26 cellular contexts compared by ENCODE assay signal in genomic region chr11:86681039-86681745, GRCh38. TPM values are rescaled to one million over a fixed set of nuclear protein-coding genes. Genes with fewer than 3 reads are reported as not detected.
DNase-seq lines count a peak whose midpoint lies in the region; ATAC-seq and TF ChIP-seq lines count a peak whose summit lies in the region.
"Had no signal": no experiment of that assay in that cellular context is flagged by ENCODE, and none has a peak within 500 bp of the region (broad histone marks: within the 10 kb centered on the region; RNA-seq: fewer than 3 reads in every experiment).

No MANE protein-coding gene starts in this region.

- H3K27me3 ChIP-seq in gastroesophageal sphincter (no peaks in the 10 kb centered on the region), muscle layer of colon (ENCODE audit: control insufficient read depth in 1 of 2, insufficient read depth in 2 of 2, low read length in 2 of 2) (no peaks in the 10 kb centered on the region), skeletal muscle tissue (ENCODE audit: control insufficient read depth in 3 of 3, insufficient read depth in 3 of 3, low read length in 3 of 3) (no peaks in the 10 kb centered on the region)
- no peaks in the 10 kb centered on the region for H3K27me3 ChIP-seq in CD4-positive, alpha-beta T cell (ENCODE audit: control insufficient read depth, insufficient read depth, low read length)
- H3K27me3 ChIP-seq: spleen, tibial nerve had no signal

- CTCF ChIA-PET in CD4-positive, alpha-beta T cell (lab: Charles Lee): no interaction called here

- no peaks in the 10 kb centered on the region for H3K36me3 Mint-ChIP-seq in CD4-positive, alpha-beta T cell (ENCODE audit: low read depth)
- H3K36me3 Mint-ChIP-seq: CD4-positive, alpha-beta memory T cell; natural killer cell treated with Interleukin-12 subunit alpha and Interleukin-12 subunit beta and Interleukin-15 and Interleukin-18, amount 100 ng/mL, for 72 hours had no signal

- no peak for TF ChIP-seq EP300 in gastroesophageal sphincter (IDR thresholded peaks at IDR 0.05)

- no peak overlapping the region for H3K27ac Mint-ChIP-seq in CD4-positive, alpha-beta T cell
- H3K27ac Mint-ChIP-seq: activated T-cell treated with anti-CD3 and anti-CD28 coated beads, Interleukin-2, amount 50 U/mL, for 24 hours; CD4-positive, alpha-beta memory T cell; dendritic cell treated with granulocyte-macrophage colony-stimulating factor and Interleukin-4, amounts not matched to agents 40 ng/mL and 50 ng/mL, for 4 days; natural killer cell treated with Interleukin-12 subunit alpha and Interleukin-12 subunit beta and Interleukin-15 and Interleukin-18, amount 100 ng/mL, for 72 hours had no signal

- H3K4me1 ChIP-seq in gastroesophageal sphincter: peaks cover 2 to 49% (median 11%) of the 10 kb centered on the region in 3 donors
- H3K4me1 ChIP-seq in muscle layer of colon (ENCODE audit: insufficient read depth, low read length): peaks cover 46% of the 10 kb centered on the region
- peaks cover 4 to 23% (median 13%) of the 10 kb centered on the region in 3 donors for H3K4me1 ChIP-seq in skeletal muscle tissue (ENCODE audit: control insufficient read depth in 3 of 3, insufficient read depth in 3 of 3, low read length in 3 of 3)
- H3K4me1 ChIP-seq: spleen had no signal

- no peak for TF ChIP-seq CTCF in gastroesophageal sphincter (IDR thresholded peaks at IDR 0.05)
- no peak for TF ChIP-seq CTCF in CD4-positive, alpha-beta T cell (IDR thresholded peaks at IDR 0.05)

- no peak for ATAC-seq in gastroesophageal sphincter
- no peak for ATAC-seq in CD4-positive, alpha-beta T cell (ENCODE audit: poor library complexity)

- TF ChIP-seq POLR2A in gastroesophageal sphincter (IDR thresholded peaks at IDR 0.05): no peak

- H3K36me3 ChIP-seq in gastroesophageal sphincter: no peaks in the 10 kb centered on the region
- H3K36me3 ChIP-seq in muscle layer of colon (ENCODE audit: insufficient read depth, low read length): no peaks in the 10 kb centered on the region
- no peaks in the 10 kb centered on the region for H3K36me3 ChIP-seq in skeletal muscle tissue (ENCODE audit: control insufficient read depth in 3 of 3, insufficient read depth in 3 of 3, low read length in 3 of 3)
- H3K36me3 ChIP-seq: spleen, tibial nerve had no signal

- WGBS in gastroesophageal sphincter (ENCODE audit: low coverage in 1 of 2), 2 donors: 33 to 37% methylated on average over 5 of the region's 5 CpGs

- peak overlapping the region; percentile 29 for H3K9ac ChIP-seq in muscle layer of colon (ENCODE audit: low read length)
- peak overlapping the region in 2 of 3 donors; percentile 18 to 23 for H3K9ac ChIP-seq in skeletal muscle tissue (ENCODE audit: low read depth in 1 of 3, low read length in 3 of 3)

- H3K4me1 Mint-ChIP-seq in CD4-positive, alpha-beta T cell (ENCODE audit: low read depth): no peaks in the 10 kb centered on the region
- H3K4me1 Mint-ChIP-seq: CD4-positive, alpha-beta memory T cell had no signal

- no peaks in the 10 kb centered on the region for H3K9me3 ChIP-seq in gastroesophageal sphincter
- H3K9me3 ChIP-seq in muscle layer of colon (ENCODE audit: low read length): no peaks in the 10 kb centered on the region
- H3K9me3 ChIP-seq in skeletal muscle tissue (ENCODE audit: control insufficient read depth in 3 of 3, low read length in 3 of 3): no peaks in the 10 kb centered on the region
- no peaks in the 10 kb centered on the region for H3K9me3 ChIP-seq in CD4-positive, alpha-beta T cell (ENCODE audit: control insufficient read depth, low read length)
- H3K9me3 ChIP-seq: spleen, tibial nerve had no signal

- intact Hi-C loops in CD4-positive, alpha-beta T cell (cut with DNase I, micrococcal nuclease): no loop called here

- H3K9me3 Mint-ChIP-seq in CD4-positive, alpha-beta T cell: no peaks in the 10 kb centered on the region
- H3K9me3 Mint-ChIP-seq: activated T-cell treated with anti-CD3 and anti-CD28 coated beads, Interleukin-2, amount 50 U/mL, for 24 hours; CD4-positive, alpha-beta memory T cell; dendritic cell treated with granulocyte-macrophage colony-stimulating factor and Interleukin-4, amounts not matched to agents 40 ng/mL and 50 ng/mL, for 4 days; natural killer cell treated with Interleukin-12 subunit alpha and Interleukin-12 subunit beta and Interleukin-15 and Interleukin-18, amount 100 ng/mL, for 72 hours had no signal

- peak overlapping the region; percentile 58 to 75 (median 66) for H3K27ac ChIP-seq in gastroesophageal sphincter
- H3K27ac ChIP-seq in muscle layer of colon (ENCODE audit: low read depth, low read length): peak overlapping the region; percentile 59
- H3K27ac ChIP-seq in skeletal muscle tissue (ENCODE audit: low read depth, low read length): peak overlapping the region; percentile 48
- H3K27ac ChIP-seq in CD4-positive, alpha-beta T cell (ENCODE audit: low read depth, low read length): no peak overlapping the region

- H3K4me3 ChIP-seq in gastroesophageal sphincter: peak overlapping the region in 1 of 2 donors; percentile 17
- H3K4me3 ChIP-seq in muscle layer of colon (ENCODE audit: low read depth in 1 of 2, low read length in 2 of 2): no peak overlapping the region
- H3K4me3 ChIP-seq in skeletal muscle tissue (ENCODE audit: low read length in 3 of 3): no peak overlapping the region
- H3K4me3 ChIP-seq: spleen, tibial nerve had no signal

- no peak overlapping the region for H3K4me3 Mint-ChIP-seq in CD4-positive, alpha-beta T cell
- H3K4me3 Mint-ChIP-seq: activated T-cell treated with anti-CD3 and anti-CD28 coated beads, Interleukin-2, amount 50 U/mL, for 24 hours; CD4-positive, alpha-beta memory T cell; dendritic cell treated with granulocyte-macrophage colony-stimulating factor and Interleukin-4, amounts not matched to agents 40 ng/mL and 50 ng/mL, for 4 days; natural killer cell treated with Interleukin-12 subunit alpha and Interleukin-12 subunit beta and Interleukin-15 and Interleukin-18, amount 100 ng/mL, for 72 hours had no signal

- POLR2A ChIA-PET in CD4-positive, alpha-beta T cell (lab: Charles Lee): no interaction called here

- DNase-seq in CMK (ENCODE audit: low read depth) (peak; percentile 73), occipital lobe (lab: John Stamatoyannopoulos, UW) (no peak), hepatic stellate cell (ENCODE audit: low spot score) (no peak), T1000 (lab: John Stamatoyannopoulos, UW) (no peak)
- DNase-seq in CD4-positive, alpha-beta T cell: no peak
- DNase-seq: activated CD4-positive, alpha-beta T cell treated with anti-CD3 and anti-CD28 coated beads for 4 hours; activated naive CD4-positive, alpha-beta T cell treated with Interleukin-2 at 50 U/mL for 16 hours; activated T-cell treated with anti-CD3 and anti-CD28 coated beads, Interleukin-2, amount 50 U/mL, for 24 hours; CD4-positive, alpha-beta memory T cell; DMS53; GDM1; GOT3; NCI-H1105; NCI-H1930; NCI-H2227 treated with DMSO at 0.1 percent for 48 hours; NCI-H69; spleen; stimulated activated CD4-positive, alpha-beta T cell treated with anti-CD3 and anti-CD28 coated beads, Interleukin-4, amount 100 ng/mL, for 4 hours; stimulated activated naive CD4-positive, alpha-beta T cell; T-helper 2 cell had no signal

- no peaks in the 10 kb centered on the region for H3K27me3 Mint-ChIP-seq in CD4-positive, alpha-beta T cell
- H3K27me3 Mint-ChIP-seq: activated T-cell treated with anti-CD3 and anti-CD28 coated beads, Interleukin-2, amount 50 U/mL, for 24 hours; CD4-positive, alpha-beta memory T cell had no signal

RNA-seq across cellular contexts. Expression of gene ME3, which starts 8.8 kb away (rescaled TPM):
- total RNA-seq in gastroesophageal sphincter: 10 to 100 TPM; 11.0 to 47.8 (median 44.1) TPM
- 16.7 TPM for total RNA-seq in skeletal muscle tissue
- 10 to 100 TPM in 1 of 2 experiments, 1 to 10 TPM in 1; 9.1 to 10.6 TPM for total RNA-seq in CD4-positive, alpha-beta T cell
- 99.0 TPM for total RNA-seq in occipital lobe
